Comparison of ENCODE assay signal across 7 cellular contexts in the genomic region with DNA sequence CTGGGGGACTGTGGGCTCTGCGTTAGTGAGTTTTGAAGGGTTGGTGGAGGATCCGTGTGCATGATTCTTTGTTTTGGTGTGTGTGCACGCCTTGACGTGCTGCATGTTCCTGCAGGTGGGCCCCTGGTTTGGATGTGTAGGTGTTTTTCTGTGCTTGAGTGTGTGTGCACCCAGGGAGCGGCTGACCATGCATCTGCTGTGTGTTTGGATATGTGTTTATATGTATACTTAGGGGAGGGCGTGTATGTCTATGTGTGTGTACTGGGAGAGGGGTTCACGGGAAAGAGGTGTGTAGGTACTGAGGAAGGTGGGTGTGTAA. TPM values are rescaled to one million over a fixed set of nuclear protein-coding genes. Genes with fewer than 3 reads are reported as not detected.
DNase-seq lines count a peak whose midpoint lies in the region; ATAC-seq and TF ChIP-seq lines count a peak whose summit lies in the region.

No MANE protein-coding gene starts in this region.

- H3K23ac ChIP-seq in IMR-90 (ENCODE audit: low read depth, low read length) = peak overlapping the region; percentile 27; the same call in 1 of the 2 replicates

- no peak overlapping the region for H3K27ac ChIP-seq in IMR-90 (ENCODE audit: insufficient read depth, low read length)
- H3K27ac ChIP-seq in stomach = peak overlapping the region in 1 of 5 donors; percentile 80

- intact Hi-C loops in IMR-90 (cut with micrococcal nuclease) (no loop called here), left colon (cut with DNase I, micrococcal nuclease) (no loop called here), stomach (cut with DNase I; ENCODE audit: low total_unique reads) (no loop called here)

- H4K8ac ChIP-seq in IMR-90 (ENCODE audit: low read depth in 2 of 2, low read length in 2 of 2) = no peak overlapping the region

- TF ChIP-seq RAD21 in IMR-90 (IDR thresholded peaks at IDR 0.05; ENCODE audit: low read length) = no peak

- no peak overlapping the region for H3K4ac ChIP-seq in IMR-90 (ENCODE audit: low read depth, low read length)

- peak overlapping the region; percentile 76 for H3K4me2 ChIP-seq in IMR-90 (ENCODE audit: low read depth, low read length)

- WGBS in IMR-90 (ENCODE audit: extremely low coverage in 2 of 2, insufficient read length in 1 of 2), 2 experiments = 14% methylated on average over 2 of the region's 7 CpGs; no CpG with 5 or more reads in 1 of the 2 experiments
- 20 to 47% (median 30%) methylated on average over 7 of the region's 7 CpGs for WGBS in stomach, 5 donors

- H2AK5ac ChIP-seq in IMR-90 (ENCODE audit: low read depth, low read length) = no peak overlapping the region

- no peak overlapping the region for H2BK15ac ChIP-seq in IMR-90 (ENCODE audit: low read depth, low read length)

- peak overlapping the region; percentile 62; the same call in 1 of the 2 replicates for H3K4me3 ChIP-seq in IMR-90 (ENCODE audit: insufficient read depth, low read depth, low read length)
- H3K4me3 ChIP-seq in stomach = peak overlapping the region; percentile 72 to 86 (median 80)

- H2BK5ac ChIP-seq in IMR-90 (ENCODE audit: low read depth, low read length, poor library complexity, severe bottlenecking) = no peak overlapping the region

- no peaks in the 10 kb centered on the region for H4K20me1 ChIP-seq in IMR-90 (ENCODE audit: insufficient read depth, low read length)

- no peaks in the 10 kb centered on the region for H3K9me3 Mint-ChIP-seq in activated naive CD8-positive, alpha-beta T cell treated with anti-CD3 and anti-CD28 coated beads, Interleukin-2, amount 10 ng/mL, durations not matched to agents 7 days and 5 days

- no peaks in the 10 kb centered on the region for H3K9me3 ChIP-seq in IMR-90 (ENCODE audit: control insufficient read depth, insufficient read depth, low read length)
- H3K9me3 ChIP-seq in stomach = no peaks in the 10 kb centered on the region

- H2AK9ac ChIP-seq in IMR-90 (replicated peaks; ENCODE audit: low read depth, low read length, poor library complexity) = peak overlapping the region; percentile 55

- no peak overlapping the region for H2BK120ac ChIP-seq in IMR-90 (ENCODE audit: low read depth, low read length)

- no peaks in the 10 kb centered on the region for H3K36me3 Mint-ChIP-seq in activated naive CD8-positive, alpha-beta T cell treated with anti-CD3 and anti-CD28 coated beads, Interleukin-2, amount 10 ng/mL, durations not matched to agents 7 days and 5 days

- POLR2A ChIA-PET in IMR-90 (lab: Charles Lee; ENCODE audit: unreplicated experiment) = no interaction called here
- POLR2A ChIA-PET in activated naive CD8-positive, alpha-beta T cell treated with anti-CD3 and anti-CD28 coated beads, Interleukin-2, amount 10 ng/mL, durations not matched to agents 7 days and 5 days (lab: Charles Lee) = no interaction called here

- peak overlapping the region; percentile 59 for H3K4me3 Mint-ChIP-seq in activated naive CD8-positive, alpha-beta T cell treated with anti-CD3 and anti-CD28 coated beads, Interleukin-2, amount 10 ng/mL, durations not matched to agents 7 days and 5 days

- DNase-seq in IMR-90 = no peak
- no peak for DNase-seq in activated naive CD8-positive, alpha-beta T cell treated with anti-CD3 and anti-CD28 coated beads, Interleukin-2, amount 10 ng/mL, durations not matched to agents 7 days and 5 days
- peak in 1 of 2 donors; percentile 22 for DNase-seq in left colon
- DNase-seq in stomach = no peak
- DNase-seq in activated CD4-positive, CD25-positive, alpha-beta regulatory T cell (lab: John Stamatoyannopoulos, UW) = no peak
- no peak for DNase-seq in SIG-M5 (lab: John Stamatoyannopoulos, UW)

- no peak overlapping the region for H4K91ac ChIP-seq in IMR-90 (ENCODE audit: insufficient read depth, low read depth, low read length)

- no peak overlapping the region for H4K5ac ChIP-seq in IMR-90 (ENCODE audit: low read depth, low read length)

- no peak overlapping the region for H2BK20ac ChIP-seq in IMR-90 (ENCODE audit: low read depth, low read length)

- ATAC-seq in IMR-90 (ENCODE audit: low read depth) = no peak
- ATAC-seq in activated naive CD8-positive, alpha-beta T cell treated with anti-CD3 and anti-CD28 coated beads, Interleukin-2, amount 10 ng/mL, durations not matched to agents 7 days and 5 days (ENCODE audit: low read depth) = no peak
- ATAC-seq in left colon = peak; percentile 50
- ATAC-seq in HG03108 (IDR thresholded peaks at IDR 0.05; ENCODE audit: unreplicated experiment) = no peak

- no peak overlapping the region for H3K27ac Mint-ChIP-seq in activated naive CD8-positive, alpha-beta T cell treated with anti-CD3 and anti-CD28 coated beads, Interleukin-2, amount 10 ng/mL, durations not matched to agents 7 days and 5 days

- H3K27me3 Mint-ChIP-seq in activated naive CD8-positive, alpha-beta T cell treated with anti-CD3 and anti-CD28 coated beads, Interleukin-2, amount 10 ng/mL, durations not matched to agents 7 days and 5 days = peaks cover 32% of the 10 kb centered on the region

- TF ChIP-seq POLR2A in IMR-90 (IDR thresholded peaks at IDR 0.05; ENCODE audit: low read depth, low read length) (no peak), stomach (IDR thresholded peaks at IDR 0.05) (no peak)

- H3K27me3 ChIP-seq in IMR-90 (ENCODE audit: control insufficient read depth, insufficient read depth, low read length) = peaks cover 33% of the 10 kb centered on the region
- H3K27me3 ChIP-seq in stomach = peaks cover 0 to 19% (median 7%) of the 10 kb centered on the region in 3 donors

- in situ Hi-C loops in IMR-90 (cut with MboI; ENCODE audit: low sequenced_read_pairs) = no loop called here

- BruUV-seq in IMR-90 (replicated peaks; lab: Mats Ljungman, UMichigan) = no TSS peak

- no peak overlapping the region for H3K14ac ChIP-seq in IMR-90 (replicated peaks; ENCODE audit: low read depth, low read length)

- peak overlapping the region; percentile 61; the same call in 1 of the 2 replicates for H3K9ac ChIP-seq in IMR-90 (ENCODE audit: low read depth, low read length)

- H3K56ac ChIP-seq in IMR-90 (ENCODE audit: extremely low read depth, insufficient read depth, low read length) = no peak overlapping the region

- H3K4me1 ChIP-seq in IMR-90 (ENCODE audit: control insufficient read depth, insufficient read depth, low read length) (no peaks in the 10 kb centered on the region), stomach (peaks cover 9 to 32% (median 28%) of the 10 kb centered on the region in 4 donors)

- H3K36me3 ChIP-seq in IMR-90 (ENCODE audit: control insufficient read depth, insufficient read depth, low read length) = no peaks in the 10 kb centered on the region
- no peaks in the 10 kb centered on the region for H3K36me3 ChIP-seq in stomach

- peaks cover 2% of the 10 kb centered on the region for H3K4me1 Mint-ChIP-seq in activated naive CD8-positive, alpha-beta T cell treated with anti-CD3 and anti-CD28 coated beads, Interleukin-2, amount 10 ng/mL, durations not matched to agents 7 days and 5 days

- no peak for TF ChIP-seq EP300 in stomach (IDR thresholded peaks at IDR 0.05)

- no peak overlapping the region for H3K18ac ChIP-seq in IMR-90 (ENCODE audit: low read depth, low read length)

- no peak for TF ChIP-seq CTCF in IMR-90 (conservative IDR thresholded peaks at IDR 0.05; ENCODE audit: low read depth, low read length)
- TF ChIP-seq CTCF in stomach (IDR thresholded peaks at IDR 0.05) = no peak

- peaks cover 5% of the 10 kb centered on the region; the same call in 1 of the 2 replicates for H3K9me1 ChIP-seq in IMR-90 (ENCODE audit: insufficient read depth, low read length)

- H2AFZ ChIP-seq in IMR-90 (replicated peaks; ENCODE audit: low read length, poor library complexity) = peak overlapping the region; percentile 74

- H3K79me1 ChIP-seq in IMR-90 (ENCODE audit: low read depth in 1 of 2, low read length in 2 of 2) = no peaks in the 10 kb centered on the region

- dilution Hi-C loops in IMR-90 (cut with HindIII; ENCODE audit: low sequenced_read_pairs, unreplicated experiment) = no loop called here

- CTCF ChIA-PET in IMR-90 (lab: Yijun Ruan, JAX) = no interaction called here

RNA-seq across cellular contexts. Expression of gene VANGL2, which starts 1.1 kb away (rescaled TPM):
- total RNA-seq in IMR-90 (2012; rRNA removed) (0.28 and 0.36 TPM in 2 replicates), left colon (1 to 10 TPM; 5.8 to 6.3 TPM), stomach (1 to 10 TPM in 4 of 5 donors, under 1 TPM in 1; 0.45 to 7.4 (median 4.4) TPM)
- polyA plus RNA-seq in IMR-90 (2012; rRNA removed) (3.2 and 3.6 TPM in 2 replicates), stomach (1 to 10 TPM in 2 of 3 donors, under 1 TPM in 1; 0.46 to 4.2 (median 1.5) TPM)
- polyA plus RNA-seq in IMR-90 (2012; cell fraction: cytosol; rRNA removed) = 1.3 and 2.4 TPM in 2 replicates
- polyA plus RNA-seq in IMR-90 (2012; cell fraction: nucleus; rRNA removed; ENCODE audit: low replicate concordance) = 6.1 and 8.1 TPM in 2 replicates
- under 1 TPM; 0.06 to 0.34 TPM for total RNA-seq in activated naive CD8-positive, alpha-beta T cell treated with anti-CD3 and anti-CD28 coated beads, Interleukin-2, amount 10 ng/mL, durations not matched to agents 7 days and 5 days

RNA-seq across cellular contexts. Expression of gene NHLH1, which starts 34.6 kb away (rescaled TPM):
- total RNA-seq in IMR-90 (2012; rRNA removed) = not detected in 2 replicates
- polyA plus RNA-seq in IMR-90 (2012; rRNA removed) = 0.14 and 0.26 TPM in 2 replicates
- 0.02 and 0.04 TPM in 2 replicates for polyA plus RNA-seq in IMR-90 (2012; cell fraction: cytosol; rRNA removed)
- polyA plus RNA-seq in IMR-90 (2012; cell fraction: nucleus; rRNA removed; ENCODE audit: low replicate concordance) = 0.73 and 0.82 TPM in 2 replicates
- under 1 TPM; 0.33 to 0.43 TPM for total RNA-seq in activated naive CD8-positive, alpha-beta T cell treated with anti-CD3 and anti-CD28 coated beads, Interleukin-2, amount 10 ng/mL, durations not matched to agents 7 days and 5 days
- under 1 TPM in 1 of 2 donors, not detected in 1; 0.20 TPM for total RNA-seq in left colon
- total RNA-seq in stomach = not detected
- polyA plus RNA-seq in stomach = under 1 TPM in 1 of 3 donors, not detected in 2; 0.08 TPM

RNA-seq across cellular contexts. Expression of gene NCSTN, which starts 58.3 kb away (rescaled TPM):
- total RNA-seq in IMR-90 (2012; rRNA removed) (46.7 and 60.2 TPM in 2 replicates), left colon (100 to 1,000 TPM in 1 of 2 donors, 10 to 100 TPM in 1; 89.5 to 109 TPM), stomach (100 to 1,000 TPM in 1 of 5 donors, 10 to 100 TPM in 4; 18.2 to 123 (median 71.0) TPM)
- polyA plus RNA-seq in IMR-90 (2012; rRNA removed) (182 and 194 TPM in 2 replicates), stomach (10 to 100 TPM; 14.5 to 37.0 (median 34.6) TPM)
- polyA plus RNA-seq in IMR-90 (2012; cell fraction: cytosol; rRNA removed) = 91.0 and 111 TPM in 2 replicates
- polyA plus RNA-seq in IMR-90 (2012; cell fraction: nucleus; rRNA removed; ENCODE audit: low replicate concordance) = 133 and 187 TPM in 2 replicates
- total RNA-seq in activated naive CD8-positive, alpha-beta T cell treated with anti-CD3 and anti-CD28 coated beads, Interleukin-2, amount 10 ng/mL, durations not matched to agents 7 days and 5 days = 10 to 100 TPM; 66.6 to 67.1 TPM

RNA-seq across cellular contexts. Expression of gene COPA, which starts 58.4 kb away (rescaled TPM):
- total RNA-seq in IMR-90 (2012; rRNA removed) (377 and 436 TPM in 2 replicates), left colon (100 to 1,000 TPM; 153 to 165 TPM), stomach (100 to 1,000 TPM in 4 of 5 donors, 10 to 100 TPM in 1; 64.8 to 243 (median 124) TPM)
- polyA plus RNA-seq in IMR-90 (2012; rRNA removed) (201 and 204 TPM in 2 replicates), stomach (10 to 100 TPM; 42.4 to 57.0 (median 49.2) TPM)
- polyA plus RNA-seq in IMR-90 (2012; cell fraction: cytosol; rRNA removed) = 82.2 and 103 TPM in 2 replicates
- polyA plus RNA-seq in IMR-90 (2012; cell fraction: nucleus; rRNA removed; ENCODE audit: low replicate concordance) = 78.3 and 211 TPM in 2 replicates
- 100 to 1,000 TPM; 119 to 137 TPM for total RNA-seq in activated naive CD8-positive, alpha-beta T cell treated with anti-CD3 and anti-CD28 coated beads, Interleukin-2, amount 10 ng/mL, durations not matched to agents 7 days and 5 days
